Comparison of ENCODE assay signal across 17 cellular contexts in genomic region chr9:22343218-22343611, GRCh38.
DNase-seq lines count a peak whose midpoint lies in the region; ATAC-seq and TF ChIP-seq lines count a peak whose summit lies in the region.
"Had no signal": no experiment of that assay in that cellular context is flagged by ENCODE, and none has a peak within 500 bp of the region (broad histone marks: within the 10 kb centered on the region; RNA-seq: fewer than 3 reads in every experiment).

No MANE protein-coding gene starts in this region.

- BruUV-seq in mammary epithelial cell (replicated peaks; lab: Mats Ljungman, UMichigan) = no TSS peak
- no TSS peak for BruUV-seq in MCF 10A (replicated peaks; lab: Mats Ljungman, UMichigan)

- POLR2A ChIA-PET in MCF 10A (lab: Yijun Ruan, JAX) = no interaction called here

- TF ChIP-seq CTCF in mammary epithelial cell (conservative IDR thresholded peaks at IDR 0.05 in 1 of 2, IDR thresholded peaks at IDR 0.05 in 1 of 2; ENCODE audit: extremely low read depth in 1 of 2, insufficient read depth in 1 of 2, low read depth in 1 of 2, low read length in 2 of 2) = no peak
- TF ChIP-seq CTCF in MCF 10A (IDR thresholded peaks at IDR 0.05; ENCODE audit: unreplicated experiment) = no peak
- no peak for TF ChIP-seq CTCF in RWPE2 (IDR thresholded peaks at IDR 0.05; ENCODE audit: poor library complexity, severe bottlenecking)

- 100% methylated on average over 1 of the region's 1 CpG for WGBS in mammary epithelial cell (ENCODE audit: low coverage, missing lambda C conversion rate)

- peak overlapping the region; percentile 53 for H3K4me2 ChIP-seq in mammary epithelial cell (ENCODE audit: insufficient read depth, low read depth, low read length)
- H3K4me2 ChIP-seq: BLaER1 had no signal

- H3K4me1 Mint-ChIP-seq in MCF 10A (ENCODE audit: insufficient read depth, unreplicated experiment) = no peaks in the 10 kb centered on the region
- H3K4me1 Mint-ChIP-seq in natural killer cell treated with Interleukin-12 subunit alpha and Interleukin-12 subunit beta and Interleukin-15 and Interleukin-18, amount 100 ng/mL, for 72 hours (ENCODE audit: low read depth in 2 of 2) = no peaks in the 10 kb centered on the region
- H3K4me1 Mint-ChIP-seq: CD4-positive, alpha-beta memory T cell had no signal

- H3K9me3 Mint-ChIP-seq in MCF 10A (ENCODE audit: unreplicated experiment) = no peaks in the 10 kb centered on the region
- H3K9me3 Mint-ChIP-seq in natural killer cell treated with Interleukin-12 subunit alpha and Interleukin-12 subunit beta and Interleukin-15 and Interleukin-18, amount 100 ng/mL, for 72 hours = peaks cover 7% of the 10 kb centered on the region
- H3K9me3 Mint-ChIP-seq: HFFc6 had no signal

- dilution Hi-C loops in mammary epithelial cell (cut with HindIII; ENCODE audit: low sequenced_read_pairs) = no loop called here

- H3K9ac ChIP-seq in mammary epithelial cell (ENCODE audit: insufficient read depth, low read length) = no peak overlapping the region
- H3K9ac ChIP-seq in subcutaneous abdominal adipose tissue (ENCODE audit: low read length in 5 of 5) = peak overlapping the region in 1 of 5 donors; percentile 8
- H3K9ac ChIP-seq: BLaER1 had no signal

- H3K36me3 Mint-ChIP-seq in MCF 10A (ENCODE audit: insufficient read depth, unreplicated experiment) = peaks cover 3% of the 10 kb centered on the region
- no peaks in the 10 kb centered on the region for H3K36me3 Mint-ChIP-seq in natural killer cell treated with Interleukin-12 subunit alpha and Interleukin-12 subunit beta and Interleukin-15 and Interleukin-18, amount 100 ng/mL, for 72 hours
- H3K36me3 Mint-ChIP-seq: CD4-positive, alpha-beta memory T cell had no signal

- no peak for ATAC-seq in RWPE2 (ENCODE audit: low read depth)
- no peak for ATAC-seq in natural killer cell treated with Interleukin-12 subunit alpha and Interleukin-12 subunit beta and Interleukin-15 and Interleukin-18, amount 100 ng/mL, for 72 hours

- H3K27ac ChIP-seq in mammary epithelial cell (ENCODE audit: insufficient read depth, low read depth, low read length) (no peak overlapping the region), RWPE2 (ENCODE audit: poor library complexity, severe bottlenecking) (peak overlapping the region; percentile 67), epithelial cell of prostate (peak overlapping the region; percentile 7), subcutaneous abdominal adipose tissue (ENCODE audit: low read depth, low read length) (peak overlapping the region; percentile 59)
- H3K27ac ChIP-seq: BLaER1 had no signal

- H3K27ac Mint-ChIP-seq in MCF 10A (ENCODE audit: low read depth, unreplicated experiment) = no peak overlapping the region
- H3K27ac Mint-ChIP-seq in natural killer cell treated with Interleukin-12 subunit alpha and Interleukin-12 subunit beta and Interleukin-15 and Interleukin-18, amount 100 ng/mL, for 72 hours = no peak overlapping the region
- H3K27ac Mint-ChIP-seq: CD4-positive, alpha-beta memory T cell; HFFc6 had no signal

- in situ Hi-C loops in mammary epithelial cell (cut with MboI; ENCODE audit: low sequenced_read_pairs in 2 of 2) = no loop called here

- H3K36me3 ChIP-seq in mammary epithelial cell (ENCODE audit: insufficient read depth, low read length) = no peaks in the 10 kb centered on the region
- no peaks in the 10 kb centered on the region for H3K36me3 ChIP-seq in RWPE2 (ENCODE audit: low read depth)
- no peaks in the 10 kb centered on the region for H3K36me3 ChIP-seq in subcutaneous abdominal adipose tissue (ENCODE audit: control insufficient read depth in 5 of 5, insufficient read depth in 5 of 5, low read length in 5 of 5)
- H3K36me3 ChIP-seq: BLaER1 had no signal

- no peaks in the 10 kb centered on the region for H3K9me3 ChIP-seq in mammary epithelial cell (replicated peaks; ENCODE audit: insufficient read depth, low read length)
- no peaks in the 10 kb centered on the region for H3K9me3 ChIP-seq in RWPE2 (ENCODE audit: severe bottlenecking)
- H3K9me3 ChIP-seq in subcutaneous abdominal adipose tissue (ENCODE audit: control insufficient read depth in 5 of 5, low read length in 5 of 5) = no peaks in the 10 kb centered on the region
- H3K9me3 ChIP-seq: BLaER1 had no signal

- H2AFZ ChIP-seq in mammary epithelial cell (ENCODE audit: low read depth, low read length) = no peak overlapping the region

- no peaks in the 10 kb centered on the region for H4K20me1 ChIP-seq in mammary epithelial cell (ENCODE audit: insufficient read depth, low read length)
- H4K20me1 ChIP-seq: BLaER1 had no signal

- DNase-seq in mammary epithelial cell (no peak), MCF 10A (ENCODE audit: unreplicated experiment) (no peak), RWPE2 (ENCODE audit: low spot score) (no peak), epithelial cell of prostate (ENCODE audit: low read depth, low spot score) (no peak), D341Med (ENCODE audit: low spot score) (no peak), superior temporal gyrus (ENCODE audit: extremely low spot score) (no peak)
- no peak for DNase-seq in natural killer cell treated with Interleukin-12 subunit alpha and Interleukin-12 subunit beta and Interleukin-15 and Interleukin-18, amount 100 ng/mL, for 72 hours (ENCODE audit: low spot score)
- DNase-seq: CD4-positive, alpha-beta memory T cell; HFFc6; NCI-H1417 treated with DMSO at 0.1 percent for 48 hours; NCI-H187 treated with DMSO at 0.1 percent for 48 hours; NCI-H345; NCI-H748 treated with DMSO at 0.1 percent for 48 hours; OCI-M1; SHP77 treated with DMSO at 0.1 percent for 48 hours had no signal

- intact Hi-C loops in mammary epithelial cell (cut with micrococcal nuclease) = no loop called here
- intact Hi-C loops in MCF 10A (cut with micrococcal nuclease) = no loop called here

- H3K27me3 Mint-ChIP-seq in MCF 10A (ENCODE audit: insufficient read depth, unreplicated experiment) = no peaks in the 10 kb centered on the region
- no peaks in the 10 kb centered on the region for H3K27me3 Mint-ChIP-seq in natural killer cell treated with Interleukin-12 subunit alpha and Interleukin-12 subunit beta and Interleukin-15 and Interleukin-18, amount 100 ng/mL, for 72 hours
- H3K27me3 Mint-ChIP-seq: CD4-positive, alpha-beta memory T cell had no signal

- H3K4me3 ChIP-seq in mammary epithelial cell (replicated peaks in 1 of 3; ENCODE audit: insufficient read depth in 1 of 3, low read depth in 2 of 3, low read length in 3 of 3) (no peak overlapping the region), RWPE2 (ENCODE audit: severe bottlenecking) (no peak overlapping the region), subcutaneous abdominal adipose tissue (ENCODE audit: low read depth in 1 of 5, low read length in 5 of 5) (no peak overlapping the region)
- H3K4me3 ChIP-seq: BLaER1 had no signal

- no peak overlapping the region for H3K4me3 Mint-ChIP-seq in MCF 10A (ENCODE audit: unreplicated experiment)
- no peak overlapping the region for H3K4me3 Mint-ChIP-seq in natural killer cell treated with Interleukin-12 subunit alpha and Interleukin-12 subunit beta and Interleukin-15 and Interleukin-18, amount 100 ng/mL, for 72 hours
- H3K4me3 Mint-ChIP-seq: HFFc6 had no signal

- no peaks in the 10 kb centered on the region for H3K27me3 ChIP-seq in mammary epithelial cell (ENCODE audit: insufficient read depth, low read length)
- H3K27me3 ChIP-seq in RWPE2 (ENCODE audit: insufficient read depth, poor library complexity, severe bottlenecking) = no peaks in the 10 kb centered on the region
- H3K27me3 ChIP-seq in subcutaneous abdominal adipose tissue (ENCODE audit: control insufficient read depth in 5 of 5, insufficient read depth in 4 of 5, low read length in 5 of 5) = no peaks in the 10 kb centered on the region
- H3K27me3 ChIP-seq: BLaER1 had no signal

- no peaks in the 10 kb centered on the region for H3K79me2 ChIP-seq in mammary epithelial cell (ENCODE audit: insufficient read depth, low read length)

- CTCF ChIA-PET in mammary epithelial cell (lab: Charles Lee; ENCODE audit: low non-redundant PET) = no interaction called here
- CTCF ChIA-PET in MCF 10A (lab: Yijun Ruan, JAX) = no interaction called here

- H3K4me1 ChIP-seq in mammary epithelial cell (ENCODE audit: insufficient read depth, low read length) = peaks cover 9% of the 10 kb centered on the region
- H3K4me1 ChIP-seq in RWPE2 (ENCODE audit: insufficient read depth, poor library complexity, severe bottlenecking) = peaks cover 17% of the 10 kb centered on the region
- peaks cover 0 to 12% (median 6%) of the 10 kb centered on the region in 5 donors for H3K4me1 ChIP-seq in subcutaneous abdominal adipose tissue (ENCODE audit: control insufficient read depth in 5 of 5, insufficient read depth in 5 of 5, low read length in 5 of 5)
- H3K4me1 ChIP-seq: BLaER1 had no signal
